In the genomic region with DNA sequence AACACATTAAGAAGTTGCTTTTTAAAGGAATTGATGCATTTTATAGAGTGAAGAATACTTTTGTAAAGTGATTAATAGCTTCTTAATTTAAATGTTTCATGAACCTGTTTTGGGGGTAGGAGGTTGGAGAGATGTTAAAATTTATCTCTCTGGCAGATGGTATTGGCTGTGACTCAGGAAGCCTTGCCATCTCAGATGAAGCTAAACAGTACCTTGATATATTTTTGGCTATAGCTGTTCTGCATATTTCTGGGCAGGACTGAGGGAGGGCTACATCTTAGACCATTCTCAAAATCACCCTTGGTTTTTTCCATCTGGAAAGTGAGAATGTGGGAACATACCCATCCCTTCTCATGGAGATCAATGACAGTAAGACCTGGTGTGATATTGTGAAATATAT, we compare ENCODE assay signal across 21 cellular contexts. TPM values are rescaled to one million over a fixed set of nuclear protein-coding genes. Genes with fewer than 3 reads are reported as not detected.
"Had no signal": no experiment of that assay in that cellular context is flagged by ENCODE, and none has a peak within 500 bp of the region (broad histone marks: within the 10 kb centered on the region; RNA-seq: fewer than 3 reads in every experiment).

No MANE protein-coding gene starts in this region.

- DNase-seq: KBM-7, MV-4-11, NCI-H1048, NCI-H1105, NCI-H1417, NCI-H1436 treated with DMSO at 0.1 percent for 48 hours, NCI-H187, NCI-H2029, NCI-H2081 treated with DMSO at 0.1 percent for 48 hours, NCI-H2171, NCI-H226, NCI-H446, NCI-H510A, NCI-H524 treated with DMSO at 0.1 percent for 48 hours, NCI-H69, NCI-H774, PC-3, SIG-M5 had no signal

- ATAC-seq: Panc1, PC-3 had no signal

RNA-seq across cellular contexts. Expression of gene CAPN14, which starts 13.4 kb away (rescaled TPM):
- total RNA-seq: MCF 10A, PC-3, SJSA1 had no signal
